ENCODE assay signal across 20 cellular contexts in the genomic region with DNA sequence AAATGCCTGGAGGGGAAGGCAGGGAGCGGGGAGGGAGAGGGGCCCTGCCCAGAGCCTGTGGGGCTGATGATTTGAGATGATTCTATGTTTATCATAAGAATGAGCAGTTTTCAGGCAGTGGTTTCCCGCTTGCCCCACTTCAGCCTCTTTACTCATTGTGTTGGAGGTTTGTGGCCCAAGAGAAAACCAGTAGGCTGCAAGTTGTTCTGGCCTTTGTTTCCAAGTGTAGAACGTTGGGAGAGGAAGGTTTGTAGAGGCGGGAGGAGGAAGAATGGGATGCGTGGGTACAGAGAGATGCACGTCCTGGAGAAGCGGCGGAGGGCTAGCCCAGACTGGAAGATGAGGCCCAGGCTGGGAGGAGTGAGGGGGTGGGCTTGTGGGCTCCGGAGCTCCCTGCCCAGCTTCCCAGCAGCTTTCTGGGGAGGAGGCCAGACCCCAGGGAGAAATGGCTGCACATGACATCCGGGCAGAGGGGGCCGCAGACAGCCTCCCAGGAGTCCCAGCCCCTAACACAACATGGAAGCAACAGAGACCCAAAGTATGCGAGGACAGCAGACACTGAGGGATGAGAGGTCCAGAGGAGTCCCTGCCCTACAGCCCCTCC. TPM values are rescaled to one million over a fixed set of nuclear protein-coding genes. Genes with fewer than 3 reads are reported as not detected.
A peak's percentile ranks its signal among the peaks of the same experiment; 100 is the strongest.
DNase-seq lines count a peak whose midpoint lies in the region; ATAC-seq, FAIRE-seq and TF ChIP-seq lines count a peak whose summit lies in the region.
"Had no signal": no experiment of that assay in that cellular context is flagged by ENCODE, and none has a peak within 500 bp of the region (broad histone marks: within the 10 kb centered on the region; RNA-seq: fewer than 3 reads in every experiment).

No MANE protein-coding gene starts in this region.

- no peak overlapping the region for H3K4me3 Mint-ChIP-seq in nephron
- H3K4me3 Mint-ChIP-seq: CD14-positive monocyte had no signal

- FAIRE-seq in H1 (lab: Jason Lieb, UNC) = no peak
- FAIRE-seq: GM12878, GM19239, HTR-8/SVneo had no signal

- TF ChIP-seq POLR2A in H1 (IDR thresholded peaks at IDR 0.05; ENCODE audit: control extremely low read depth in 1 of 2, low read depth in 2 of 2, low read length in 2 of 2) (no peak), spleen (IDR thresholded peaks at IDR 0.05) (no peak)

- H3K36me3 ChIP-seq in heart right ventricle = no peaks in the 10 kb centered on the region
- H3K36me3 ChIP-seq in H1 (ENCODE audit: control insufficient read depth in 2 of 4, insufficient read depth in 4 of 4, low read length in 3 of 4) = no peaks in the 10 kb centered on the region
- no peaks in the 10 kb centered on the region for H3K36me3 ChIP-seq in spleen

- peak overlapping the region; percentile 60 to 74 (median 61) for H3K27ac Mint-ChIP-seq in nephron

- TF ChIP-seq CTCF in heart right ventricle (IDR thresholded peaks at IDR 0.05) (no peak), H1 (IDR thresholded peaks at IDR 0.05; ENCODE audit: control extremely low read depth in 1 of 3, insufficient read depth in 1 of 3, low read depth in 1 of 3, low read length in 3 of 3) (no peak), nephron (IDR thresholded peaks at IDR 0.05; ENCODE audit: unreplicated experiment in 3 of 3) (no peak), spleen (IDR thresholded peaks at IDR 0.05 in 8 of 11, conservative IDR thresholded peaks at IDR 0.05 in 3 of 11) (no peak)

- no peak for TF ChIP-seq EP300 in H1 (IDR thresholded peaks at IDR 0.05; ENCODE audit: borderline replicate concordance in 1 of 2, low read depth in 2 of 2, low read length in 2 of 2)

- no peak overlapping the region for H3K23ac ChIP-seq in H1 (ENCODE audit: insufficient read length)

- H3K36me3 Mint-ChIP-seq in nephron (ENCODE audit: low read depth) = no peaks in the 10 kb centered on the region
- H3K36me3 Mint-ChIP-seq: CD14-positive monocyte had no signal

- no peak for TF ChIP-seq RAD21 in H1 (IDR thresholded peaks at IDR 0.05 in 1 of 2, conservative IDR thresholded peaks at IDR 0.05 in 1 of 2; ENCODE audit: low read depth in 2 of 2, low read length in 2 of 2)

- H4K8ac ChIP-seq in H1 (ENCODE audit: extremely low read depth, insufficient read depth, low read length) = 0 out of 2 replicates have a peak overlapping the region, but pooled peaks have one; percentile 76

- no peak overlapping the region for H4K5ac ChIP-seq in H1 (ENCODE audit: insufficient read length, low read depth, low read length)

- H3K4me3 ChIP-seq in heart right ventricle = no peak overlapping the region
- H3K4me3 ChIP-seq in H1 (ENCODE audit: extremely low read depth in 1 of 4, insufficient read depth in 2 of 4, low read depth in 3 of 4, low read length in 4 of 4) = no peak overlapping the region
- no peak overlapping the region for H3K4me3 ChIP-seq in spleen
- H3K4me3 ChIP-seq: GM12878 had no signal

- no peaks in the 10 kb centered on the region for H3K27me3 ChIP-seq in heart right ventricle
- no peaks in the 10 kb centered on the region for H3K27me3 ChIP-seq in H1 (replicated peaks in 1 of 4; ENCODE audit: control insufficient read depth in 3 of 4, extremely low read depth in 1 of 4, insufficient read depth in 3 of 4, low read length in 3 of 4)
- peaks cover 0 to 3% (median 0%) of the 10 kb centered on the region in 7 donors for H3K27me3 ChIP-seq in spleen (replicated peaks in 1 of 7)

- H3K9me3 Mint-ChIP-seq in nephron = no peaks in the 10 kb centered on the region
- H3K9me3 Mint-ChIP-seq: CD14-positive monocyte had no signal

- no peak overlapping the region for H3K4ac ChIP-seq in H1 (replicated peaks; ENCODE audit: insufficient read length, low read depth, low read length)

- H3K4me1 ChIP-seq in heart right ventricle (peaks cover 3 to 25% (median 13%) of the 10 kb centered on the region in 9 donors), H1 (replicated peaks in 1 of 4; ENCODE audit: control insufficient read depth in 3 of 4, insufficient read depth in 4 of 4, low read length in 3 of 4) (peaks cover 0 to 3% (median 0%) of the 10 kb centered on the region in 4 experiments; a peak in 1 of 7 replicates), spleen (no peaks in the 10 kb centered on the region)

- H4K91ac ChIP-seq in H1 (replicated peaks; ENCODE audit: insufficient read length, low read length) = no peak overlapping the region

- no peaks in the 10 kb centered on the region for H3K79me1 ChIP-seq in H1 (ENCODE audit: low read depth, low read length)

- peak overlapping the region; percentile 30; the same call in 1 of the 2 replicates for H2AFZ ChIP-seq in H1 (ENCODE audit: low read length)

- H2BK120ac ChIP-seq in H1 (replicated peaks; ENCODE audit: low read depth, low read length) = no peak overlapping the region

- no peak overlapping the region for H3K4me2 ChIP-seq in H1 (ENCODE audit: insufficient read depth in 1 of 2, low read depth in 2 of 2, low read length in 2 of 2)

- H3K27ac ChIP-seq in heart right ventricle (peak overlapping the region in 1 of 10 donors; percentile 77), H1 (ENCODE audit: low read depth, low read length) (no peak overlapping the region), spleen (no peak overlapping the region)

- no peak overlapping the region for H3K9ac ChIP-seq in H1 (replicated peaks in 1 of 4; ENCODE audit: extremely low read depth in 1 of 4, low read depth in 3 of 4, low read length in 3 of 4)

- H3K79me2 ChIP-seq in H1 (ENCODE audit: control insufficient read depth in 1 of 2, insufficient read depth in 2 of 2, low read length in 2 of 2) = no peaks in the 10 kb centered on the region

- no peaks in the 10 kb centered on the region for H3K9me3 ChIP-seq in heart right ventricle
- H3K9me3 ChIP-seq in H1 (ENCODE audit: insufficient read depth in 2 of 2, low read depth in 1 of 2, low read length in 1 of 2) = no peaks in the 10 kb centered on the region
- H3K9me3 ChIP-seq in spleen = no peaks in the 10 kb centered on the region

- H2BK20ac ChIP-seq in H1 (ENCODE audit: low read length) = no peak overlapping the region

- H2BK5ac ChIP-seq in H1 (ENCODE audit: low read depth, low read length) = no peak overlapping the region

- no peak overlapping the region for H2AK5ac ChIP-seq in H1 (ENCODE audit: low read depth, low read length)

- H3K56ac ChIP-seq in H1 (replicated peaks; ENCODE audit: insufficient read length, low read depth, low read length) = no peak overlapping the region

- no peaks in the 10 kb centered on the region for H3K23me2 ChIP-seq in H1 (ENCODE audit: low read depth, low read length)

- H2BK12ac ChIP-seq in H1 (ENCODE audit: low read depth, low read length) = no peak overlapping the region

- 83 to 87% methylated on average over 12 of the region's 12 CpGs for WGBS in heart right ventricle, 2 donors
- 89% methylated on average over 9 of the region's 12 CpGs; no CpG with 5 or more reads in 1 of the 2 experiments for WGBS in H1 (ENCODE audit: extremely low coverage in 1 of 2, insufficient coverage in 1 of 2, insufficient read length in 1 of 2, insufficient replicate concordance in 2 of 2, low coverage in 1 of 2, low lambda C conversion rate in 2 of 2, missing lambda C conversion rate in 1 of 2), 2 experiments
- 82 to 91% (median 86%) methylated on average over 11 to 12 of the region's 12 CpGs for WGBS in spleen, 5 donors

- CTCF ChIA-PET in H1 (lab: Charles Lee; ENCODE audit: partially characterized antibody) = interaction anchor here (1.2 to 22.6 kb wide), 6 partner anchors 14 to 236 kb away, joined by 3 to 416 read pairs (median 18); no protein-coding TSS in a partner anchor

- H4K20me1 ChIP-seq in H1 (replicated peaks in 1 of 2; ENCODE audit: control insufficient read depth in 1 of 2, insufficient read depth in 2 of 2, low read length in 2 of 2) = peaks cover 0 to 6% of the 10 kb centered on the region in 2 experiments

- intact Hi-C loops in Right ventricle myocardium inferior (cut with DNase I) (no loop called here), heart right ventricle (cut with DNase I) (no loop called here), spleen (cut with DNase I; ENCODE audit: low total_unique reads) (no loop called here)

- H3K27me3 Mint-ChIP-seq in nephron (ENCODE audit: low read depth) = no peaks in the 10 kb centered on the region

- peaks cover 30% of the 10 kb centered on the region for H3K4me1 Mint-ChIP-seq in nephron

- peak; percentile 35 for DNase-seq in Right ventricle myocardium inferior (ENCODE audit: missing footprints)
- DNase-seq in heart right ventricle = no peak
- DNase-seq in H1 (ENCODE audit: low read depth in 1 of 2, low spot score in 2 of 2) = no peak
- DNase-seq in spleen = peak; percentile 43
- DNase-seq: COR-L47, DMS153, NCI-H146, NCI-H345, NCI-H526 treated with DMSO at 0.1 percent for 48 hours had no signal

- no peak overlapping the region for H3K18ac ChIP-seq in H1 (ENCODE audit: extremely low read depth, low read length)

- no peak for ATAC-seq in Right ventricle myocardium inferior
- no peak for ATAC-seq in heart right ventricle
- no peak for ATAC-seq in HG03175 (IDR thresholded peaks at IDR 0.05; ENCODE audit: unreplicated experiment)
- ATAC-seq in GM18870 (IDR thresholded peaks at IDR 0.05; ENCODE audit: unreplicated experiment) = no peak
- ATAC-seq in GM18520 (IDR thresholded peaks at IDR 0.05; ENCODE audit: unreplicated experiment) = no peak
- ATAC-seq: GM12878 had no signal

- POLR2A ChIA-PET in H1 (lab: Charles Lee; ENCODE audit: partially characterized antibody) = no interaction called here

- H2BK15ac ChIP-seq in H1 (ENCODE audit: low read length) = no peak overlapping the region

- H3K14ac ChIP-seq in H1 (ENCODE audit: insufficient read length) = no peak overlapping the region

RNA-seq across cellular contexts. Expression of gene PLA2G4F, which starts 5.3 kb away (rescaled TPM):
- total RNA-seq in Right ventricle myocardium inferior = 3.5 TPM
- total RNA-seq in heart right ventricle = 10 to 100 TPM in 1 of 10 donors, 1 to 10 TPM in 7, under 1 TPM in 2; 0.38 to 13.8 (median 1.7) TPM
- polyA plus RNA-seq in heart right ventricle = 1 to 10 TPM in 1 of 2 donors, under 1 TPM in 1; 0.03 to 5.5 TPM
- total RNA-seq in H1 (2021; fragmentation: NEBNext Ultra II Directional; extraction: Animal tissue kit (Norgen Biotek cat#: 25700)) = not detected in 2 replicates
- polyA plus RNA-seq in H1 (2011; rRNA removed) = not detected in 2 replicates
- not detected for polyA plus RNA-seq in H1 (2011; cell fraction: cytosol; rRNA removed)
- polyA plus RNA-seq in H1 (2011; cell fraction: nucleus; rRNA removed) = not detected
- polyA plus RNA-seq in H1 (2012, experiment 1 of 2) = not detected in 4 replicates
- not detected for polyA plus RNA-seq in H1 (2012, experiment 2 of 2)
- polyA plus RNA-seq in H1 (2013, experiment 1 of 2) = not detected
- polyA plus RNA-seq in H1 (2013, experiment 2 of 2) = 0.04 TPM
- not detected in 2 replicates for polyA minus RNA-seq in H1 (2011; rRNA and poly(A)+ RNA removed)
- not detected for polyA minus RNA-seq in H1 (2011; cell fraction: cytosol; rRNA and poly(A)+ RNA removed)
- polyA minus RNA-seq in H1 (2011; cell fraction: nucleus; rRNA and poly(A)+ RNA removed) = not detected
- not detected for total RNA-seq in spleen
- under 1 TPM in 1 of 3 donors, not detected in 2; 0.03 TPM for polyA plus RNA-seq in spleen
- total RNA-seq: A673, GM12878, OCI-LY7, RPMI7951 had no signal
- polyA plus RNA-seq: CD14-positive monocyte, GM12878 had no signal

RNA-seq across cellular contexts. Expression of gene PLA2G4D, which starts 56.8 kb away (rescaled TPM):
- total RNA-seq in Right ventricle myocardium inferior (not detected), heart right ventricle (not detected), spleen (not detected)
- polyA plus RNA-seq in heart right ventricle (not detected), H1 (2011; rRNA removed) (0.18 and 0.20 TPM in 2 replicates), spleen (not detected)
- total RNA-seq in H1 (2021; fragmentation: NEBNext Ultra II Directional; extraction: Animal tissue kit (Norgen Biotek cat#: 25700)) = 0.07 and 0.33 TPM in 2 replicates
- polyA plus RNA-seq in H1 (2011; cell fraction: cytosol; rRNA removed) = 0.14 TPM
- polyA plus RNA-seq in H1 (2011; cell fraction: nucleus; rRNA removed) = 0.67 TPM
- polyA plus RNA-seq in H1 (2012, experiment 1 of 2) = 0.06 to 0.13 TPM (median 0.09 TPM) in 3 of 4 replicates, not detected in the other
- 0.09 TPM for polyA plus RNA-seq in H1 (2012, experiment 2 of 2)
- 0.10 TPM for polyA plus RNA-seq in H1 (2013, experiment 1 of 2)
- polyA plus RNA-seq in H1 (2013, experiment 2 of 2) = 0.06 TPM
- polyA minus RNA-seq in H1 (2011; rRNA and poly(A)+ RNA removed) = 0.22 TPM in 1 of 2 replicates, not detected in the other
- polyA minus RNA-seq in H1 (2011; cell fraction: cytosol; rRNA and poly(A)+ RNA removed) = not detected
- 0.30 TPM for polyA minus RNA-seq in H1 (2011; cell fraction: nucleus; rRNA and poly(A)+ RNA removed)
- total RNA-seq: A673, GM12878, OCI-LY7, RPMI7951 had no signal
- polyA plus RNA-seq: CD14-positive monocyte had no signal

RNA-seq across cellular contexts. Expression of gene VPS39, which starts 57.0 kb away (rescaled TPM):
- total RNA-seq in Right ventricle myocardium inferior = 43.0 TPM
- 10 to 100 TPM; 34.8 to 55.0 (median 49.2) TPM for total RNA-seq in heart right ventricle
- 10 to 100 TPM; 24.9 to 33.9 TPM for polyA plus RNA-seq in heart right ventricle
- total RNA-seq in H1 (2021; fragmentation: NEBNext Ultra II Directional; extraction: Animal tissue kit (Norgen Biotek cat#: 25700)) = 36.6 and 39.6 TPM in 2 replicates
- 34.4 and 40.4 TPM in 2 replicates for polyA plus RNA-seq in H1 (2011; rRNA removed)
- polyA plus RNA-seq in H1 (2011; cell fraction: cytosol; rRNA removed) = 35.2 TPM
- 74.5 TPM for polyA plus RNA-seq in H1 (2011; cell fraction: nucleus; rRNA removed)
- 33.7 to 38.2 TPM (median 34.0 TPM) in 4 replicates for polyA plus RNA-seq in H1 (2012, experiment 1 of 2)
- 6.8 TPM for polyA plus RNA-seq in H1 (2012, experiment 2 of 2)
- polyA plus RNA-seq in H1 (2013, experiment 1 of 2) = 23.0 TPM
- 22.3 TPM for polyA plus RNA-seq in H1 (2013, experiment 2 of 2)
- polyA minus RNA-seq in H1 (2011; rRNA and poly(A)+ RNA removed) = 50.3 and 58.6 TPM in 2 replicates
- 22.4 TPM for polyA minus RNA-seq in H1 (2011; cell fraction: cytosol; rRNA and poly(A)+ RNA removed)
- 77.5 TPM for polyA minus RNA-seq in H1 (2011; cell fraction: nucleus; rRNA and poly(A)+ RNA removed)
- total RNA-seq in spleen = 100 to 1,000 TPM in 4 of 7 donors, 10 to 100 TPM in 3; 71.3 to 220 (median 105) TPM
- polyA plus RNA-seq in spleen = 10 to 100 TPM; 25.9 to 48.0 (median 47.6) TPM

Comparison
In these comparisons a context has a peak if more than half of its experiments do, and no peak if none do; other contexts are left out.
1. DNase-seq: peak in Right ventricle myocardium inferior (single experiment) and spleen (single experiment); none in heart right ventricle (0 of 2) and H1 (0 of 2).